Comparison of ENCODE assay signal across 8 cellular contexts in genomic region chr14:69673578-69674305, GRCh38.
DNase-seq lines count a peak whose midpoint lies in the region; ATAC-seq, FAIRE-seq and TF ChIP-seq lines count a peak whose summit lies in the region.

No MANE protein-coding gene starts in this region.

- in situ Hi-C loops in KBM-7 (cut with MboI; ENCODE audit: low pct_unique_long_range_greater_than_20kb, low sequenced_read_pairs): no loop called here

- TF ChIP-seq CTCF in dorsolateral prefrontal cortex (IDR thresholded peaks at IDR 0.05 in 54 of 56, conservative IDR thresholded peaks at IDR 0.05 in 2 of 56; ENCODE audit: low read depth in 1 of 56, partially characterized antibody in 56 of 56) (no peak), pancreas (IDR thresholded peaks at IDR 0.05) (no peak)

- no peaks in the 10 kb centered on the region for H3K36me3 ChIP-seq in pancreas

- 37 to 42% methylated on average over 9 of the region's 9 CpGs for WGBS in pancreas, 2 donors

- H3K27ac ChIP-seq in dorsolateral prefrontal cortex (peak overlapping the region in 36 of 59 donors; percentile 1 to 65 (median 32)), pancreas (peak overlapping the region; percentile 24 to 82 (median 66))

- intact Hi-C loops in dorsolateral prefrontal cortex (cut with DNase I) (no loop called here), pancreas (cut with DNase I) (loop anchor here in 1 of 3 donors (10.0 kb wide), 1 partner anchor 49 kb away; no protein-coding TSS in a partner anchor)

- H3K4me3 ChIP-seq in dorsolateral prefrontal cortex (peak overlapping the region in 4 of 59 donors; percentile 1 to 9 (median 6)), pancreas (no peak overlapping the region)

- FAIRE-seq in GM12891 (lab: Jason Lieb, UNC) (peak; percentile 40), pancreas (lab: Jason Lieb, UNC) (no peak), frontal cortex (lab: Jason Lieb, UNC) (no peak)

- no peaks in the 10 kb centered on the region for H3K9me3 ChIP-seq in pancreas

- H3K27me3 ChIP-seq in dorsolateral prefrontal cortex: no peaks in the 10 kb centered on the region
- no peaks in the 10 kb centered on the region for H3K27me3 ChIP-seq in pancreas

- DNase-seq in GM12891 (ENCODE audit: insufficient read length, low spot score) (no peak), dorsolateral prefrontal cortex (no peak), pancreas (no peak), frontal cortex (ENCODE audit: low spot score in 2 of 2) (no peak), KBM-7 (no peak), GOT3 (lab: John Stamatoyannopoulos, UW) (no peak)

- H3K4me1 ChIP-seq in pancreas: peaks cover 7 to 53% (median 34%) of the 10 kb centered on the region in 3 donors

- no peak for TF ChIP-seq POLR2A in GM12891 (IDR thresholded peaks at IDR 0.05; ENCODE audit: low read depth, low read length)

- ATAC-seq in HG03066 (IDR thresholded peaks at IDR 0.05; ENCODE audit: low read depth, unreplicated experiment) (peak; percentile 19), pancreas (peak; percentile 55 to 72 (median 70)), HG03135 (IDR thresholded peaks at IDR 0.05; ENCODE audit: unreplicated experiment) (no peak)

TF ChIP-seq in GM12891, 5 proteins besides CTCF, POLR2A, EP300 and RAD21:
- TF ChIP-seq POU2F2 (IDR thresholded peaks at IDR 0.05; ENCODE audit: low read depth, low read length): no peak
- no peak for TF ChIP-seq TAF1 (IDR thresholded peaks at IDR 0.05; ENCODE audit: low read depth, low read length)
- no peak for TF ChIP-seq PAX5 (IDR thresholded peaks at IDR 0.05; ENCODE audit: insufficient read depth, low read length, severe bottlenecking)
- TF ChIP-seq SPI1 (IDR thresholded peaks at IDR 0.05; ENCODE audit: low read depth, low read length): no peak
- no peak for TF ChIP-seq POLR2AphosphoS5 (IDR thresholded peaks at IDR 0.05; ENCODE audit: low read depth, low read length)
